In the genomic region with DNA sequence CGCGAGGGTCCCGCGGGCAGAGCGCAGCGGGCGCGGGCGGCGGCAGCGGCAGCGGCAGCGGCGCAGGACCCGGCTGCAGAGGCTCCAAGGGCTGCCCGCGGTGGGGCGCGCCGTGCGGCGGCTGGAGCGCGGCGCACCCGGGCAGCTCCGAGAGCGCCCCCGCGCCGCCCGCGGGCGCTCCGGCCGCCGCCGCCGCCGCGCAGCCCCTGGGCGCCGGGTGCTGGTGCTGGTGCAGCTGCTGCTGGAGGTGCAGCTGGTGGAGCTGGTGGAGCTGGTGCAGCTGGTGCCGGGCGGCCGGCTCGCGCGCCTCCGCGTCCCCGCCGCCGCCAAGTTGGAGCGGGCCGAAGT, we compare ENCODE assay signal across 8 cellular contexts. TPM values are rescaled to one million over a fixed set of nuclear protein-coding genes. Genes with fewer than 3 reads are reported as not detected.
A peak's percentile ranks its signal among the peaks of the same experiment; 100 is the strongest.
DNase-seq lines count a peak whose midpoint lies in the region; ATAC-seq and TF ChIP-seq lines count a peak whose summit lies in the region.

No MANE protein-coding gene starts in this region.

- no peaks in the 10 kb centered on the region for H3K9me3 Mint-ChIP-seq in activated naive CD4-positive, alpha-beta T cell treated with anti-CD3 and anti-CD28 coated beads, Interleukin-2, amount 50 U/mL, for 72 hours

- peak overlapping the region; percentile 72 for H3K4me3 ChIP-seq in AG09309 (ENCODE audit: control insufficient read depth, low read depth, low read length)
- H3K4me3 ChIP-seq in thoracic aorta: peak overlapping the region; percentile 98

- H3K27ac Mint-ChIP-seq in activated naive CD4-positive, alpha-beta T cell treated with anti-CD3 and anti-CD28 coated beads, Interleukin-2, amount 50 U/mL, for 72 hours: peak overlapping the region in 1 of 2 donors; percentile 71

- no peaks in the 10 kb centered on the region for H3K27me3 ChIP-seq in thoracic aorta (replicated peaks; ENCODE audit: insufficient read depth)

- no peaks in the 10 kb centered on the region for H3K36me3 Mint-ChIP-seq in activated naive CD4-positive, alpha-beta T cell treated with anti-CD3 and anti-CD28 coated beads, Interleukin-2, amount 50 U/mL, for 72 hours

- ATAC-seq in GM18907 (IDR thresholded peaks at IDR 0.05; ENCODE audit: unreplicated experiment) (peak; percentile 26), HG03175 (IDR thresholded peaks at IDR 0.05; ENCODE audit: unreplicated experiment) (peak; percentile 17), thoracic aorta (ENCODE audit: insufficient number of reproducible peaks, low FRiP score, low read depth) (no peak)
- ATAC-seq in activated naive CD4-positive, alpha-beta T cell treated with anti-CD3 and anti-CD28 coated beads, Interleukin-2, amount 50 U/mL, for 72 hours: peak; percentile 3

- no peak for DNase-seq in AG09309 (ENCODE audit: low read depth)
- DNase-seq in activated naive CD4-positive, alpha-beta T cell treated with anti-CD3 and anti-CD28 coated beads, Interleukin-2, amount 50 U/mL, for 72 hours (ENCODE audit: low spot score in 2 of 2): peak; percentile 34 to 59
- DNase-seq in left kidney (ENCODE audit: low read depth, low spot score): peak; percentile 66
- DNase-seq in thoracic aorta (ENCODE audit: low spot score): no peak
- DNase-seq in HuH-7 (ENCODE audit: low spot score): no peak
- no peak for DNase-seq in T-helper 9 cell

- TF ChIP-seq CTCF in AG09309 (IDR thresholded peaks at IDR 0.05; ENCODE audit: control insufficient read depth, insufficient read depth, low read depth, low read length, missing control alignments) (no peak), thoracic aorta (IDR thresholded peaks at IDR 0.05) (no peak)

- H3K27ac ChIP-seq in thoracic aorta: peak overlapping the region; percentile 84 to 99

- H3K36me3 ChIP-seq in thoracic aorta: no peaks in the 10 kb centered on the region

- peaks cover 10 to 30% of the 10 kb centered on the region in 2 donors for H3K4me1 ChIP-seq in thoracic aorta (ENCODE audit: control insufficient read depth in 1 of 2, low read depth in 2 of 2)

- no peaks in the 10 kb centered on the region for H3K9me3 ChIP-seq in thoracic aorta

RNA-seq across cellular contexts. Expression of a gene that starts 0.6 kb away (rescaled TPM):
- 1 to 10 TPM; 3.6 to 5.7 TPM for total RNA-seq in activated naive CD4-positive, alpha-beta T cell treated with anti-CD3 and anti-CD28 coated beads, Interleukin-2, amount 50 U/mL, for 72 hours
- 10 to 100 TPM; 65.4 to 81.2 TPM for total RNA-seq in thoracic aorta

Comparison
In these comparisons a context has a peak if more than half of its experiments do, and no peak if none do; other contexts are left out.
1. DNase-seq: peak in activated naive CD4-positive, alpha-beta T cell treated with anti-CD3 and anti-CD28 coated beads, Interleukin-2, amount 50 U/mL, for 72 hours (2 of 2) and left kidney (single experiment); none in AG09309 (single experiment), thoracic aorta (single experiment), HuH-7 (single experiment) and T-helper 9 cell (single experiment).
2. RNA of a gene that starts 0.6 kb away (total RNA-seq): 65.4 to 81.2 TPM in thoracic aorta; 3.6 to 5.7 TPM in activated naive CD4-positive, alpha-beta T cell treated with anti-CD3 and anti-CD28 coated beads, Interleukin-2, amount 50 U/mL, for 72 hours; every median in the first group is over 4 times any median in the second.